ENCODE assay signal across 17 cellular contexts in genomic region chr18:47830772-47831171, GRCh38.
DNase-seq lines count a peak whose midpoint lies in the region; ATAC-seq and TF ChIP-seq lines count a peak whose summit lies in the region.
"Had no signal": no experiment of that assay in that cellular context is flagged by ENCODE, and none has a peak within 500 bp of the region (broad histone marks: within the 10 kb centered on the region; RNA-seq: fewer than 3 reads in every experiment).

No MANE protein-coding gene starts in this region.

- DNase-seq in activated naive CD8-positive, alpha-beta T cell treated with anti-CD3 and anti-CD28 coated beads for 36 hours, result no peak
- DNase-seq in chondrocyte (ENCODE audit: low spot score) (no peak), left lung (no peak), neural progenitor cell (ENCODE audit: low spot score) (no peak), head of caudate nucleus (no peak)
- no peak for DNase-seq in activated naive CD4-positive, alpha-beta T cell treated with anti-CD3 and anti-CD28 coated beads, Interleukin-2, amount 10 ng/mL, durations not matched to agents 7 days and 5 days
- DNase-seq: DMS53, Kasumi-1, NCI-H2029, NCI-H446, NCI-H524 treated with DMSO at 0.1 percent for 48 hours, NCI-H774, SK-N-SH had no signal

- intact Hi-C loops in left lung (cut with DNase I), result no loop called here
- intact Hi-C loops in head of caudate nucleus (cut with DNase I), result no loop called here

- H3K4me1 Mint-ChIP-seq in activated naive CD8-positive, alpha-beta T cell (ENCODE audit: low read depth), result peaks cover 3% of the 10 kb centered on the region
- H3K4me1 Mint-ChIP-seq in activated naive CD8-positive, alpha-beta T cell treated with anti-CD3 and anti-CD28 coated beads for 36 hours, result no peaks in the 10 kb centered on the region
- H3K4me1 Mint-ChIP-seq in chondrocyte (ENCODE audit: low read depth) (peaks cover 30% of the 10 kb centered on the region), neural progenitor cell (no peaks in the 10 kb centered on the region)
- peaks cover 2% of the 10 kb centered on the region for H3K4me1 Mint-ChIP-seq in activated naive CD4-positive, alpha-beta T cell treated with anti-CD3 and anti-CD28 coated beads, Interleukin-2, amount 10 ng/mL, durations not matched to agents 7 days and 5 days

- H4K20me1 ChIP-seq in neural progenitor cell (ENCODE audit: low read depth), result no peaks in the 10 kb centered on the region

- no peaks in the 10 kb centered on the region for H3K27me3 Mint-ChIP-seq in activated naive CD8-positive, alpha-beta T cell
- H3K27me3 Mint-ChIP-seq in activated naive CD8-positive, alpha-beta T cell treated with anti-CD3 and anti-CD28 coated beads for 36 hours, result no peaks in the 10 kb centered on the region
- H3K27me3 Mint-ChIP-seq in chondrocyte (ENCODE audit: low read depth) (no peaks in the 10 kb centered on the region), neural progenitor cell (ENCODE audit: insufficient read depth, low read depth) (peaks cover 3% of the 10 kb centered on the region)
- no peaks in the 10 kb centered on the region for H3K27me3 Mint-ChIP-seq in activated naive CD4-positive, alpha-beta T cell treated with anti-CD3 and anti-CD28 coated beads, Interleukin-2, amount 10 ng/mL, durations not matched to agents 7 days and 5 days

- TF ChIP-seq CTCF in chondrocyte (IDR thresholded peaks at IDR 0.05), result no peak
- no peak for TF ChIP-seq CTCF in left lung (IDR thresholded peaks at IDR 0.05)
- no peak for TF ChIP-seq CTCF in neural progenitor cell (IDR thresholded peaks at IDR 0.05)

- H3K4me1 ChIP-seq in left lung (no peaks in the 10 kb centered on the region), neural progenitor cell (no peaks in the 10 kb centered on the region)

- no peak overlapping the region for H3K4me3 Mint-ChIP-seq in activated naive CD8-positive, alpha-beta T cell
- H3K4me3 Mint-ChIP-seq in activated naive CD8-positive, alpha-beta T cell treated with anti-CD3 and anti-CD28 coated beads for 36 hours, result no peak overlapping the region
- H3K4me3 Mint-ChIP-seq in chondrocyte (ENCODE audit: unreplicated experiment) (no peak overlapping the region), neural progenitor cell (no peak overlapping the region)
- no peak overlapping the region for H3K4me3 Mint-ChIP-seq in activated naive CD4-positive, alpha-beta T cell treated with anti-CD3 and anti-CD28 coated beads, Interleukin-2, amount 10 ng/mL, durations not matched to agents 7 days and 5 days

- H3K36me3 ChIP-seq in left lung (peaks cover 0 to 4% of the 10 kb centered on the region in 2 donors), neural progenitor cell (peaks cover 46% of the 10 kb centered on the region)

- H3K9me3 ChIP-seq in left lung (no peaks in the 10 kb centered on the region), neural progenitor cell (ENCODE audit: low read depth) (no peaks in the 10 kb centered on the region)
- H3K9me3 ChIP-seq: SK-N-SH had no signal

- peak; percentile 5 for ATAC-seq in left lung
- no peak for ATAC-seq in GM19397 (IDR thresholded peaks at IDR 0.05; ENCODE audit: unreplicated experiment)
- ATAC-seq: HepG2, K562 had no signal

- H3K27me3 ChIP-seq in left lung (no peaks in the 10 kb centered on the region), neural progenitor cell (no peaks in the 10 kb centered on the region)

- H3K27ac ChIP-seq in left lung (no peak overlapping the region), neural progenitor cell (no peak overlapping the region)

- CTCF ChIA-PET in activated naive CD4-positive, alpha-beta T cell treated with anti-CD3 and anti-CD28 coated beads, Interleukin-2, amount 10 ng/mL, durations not matched to agents 7 days and 5 days (lab: Charles Lee), result no interaction called here

- H3K36me3 Mint-ChIP-seq in activated naive CD8-positive, alpha-beta T cell, result peaks cover 30% of the 10 kb centered on the region
- peaks cover 46% of the 10 kb centered on the region for H3K36me3 Mint-ChIP-seq in activated naive CD8-positive, alpha-beta T cell treated with anti-CD3 and anti-CD28 coated beads for 36 hours
- H3K36me3 Mint-ChIP-seq in chondrocyte (ENCODE audit: low read depth) (peaks cover 10% of the 10 kb centered on the region), neural progenitor cell (peaks cover 43% of the 10 kb centered on the region)
- peaks cover 46% of the 10 kb centered on the region for H3K36me3 Mint-ChIP-seq in activated naive CD4-positive, alpha-beta T cell treated with anti-CD3 and anti-CD28 coated beads, Interleukin-2, amount 10 ng/mL, durations not matched to agents 7 days and 5 days

- H3K4me2 ChIP-seq in neural progenitor cell, result no peak overlapping the region
- H3K4me2 ChIP-seq: SK-N-SH had no signal

- H3K27ac Mint-ChIP-seq in activated naive CD8-positive, alpha-beta T cell, result peak overlapping the region; percentile 7
- H3K27ac Mint-ChIP-seq in activated naive CD8-positive, alpha-beta T cell treated with anti-CD3 and anti-CD28 coated beads for 36 hours, result no peak overlapping the region
- H3K27ac Mint-ChIP-seq in chondrocyte (ENCODE audit: unreplicated experiment) (peak overlapping the region; percentile 5), neural progenitor cell (no peak overlapping the region)
- H3K27ac Mint-ChIP-seq in activated naive CD4-positive, alpha-beta T cell treated with anti-CD3 and anti-CD28 coated beads, Interleukin-2, amount 10 ng/mL, durations not matched to agents 7 days and 5 days, result no peak overlapping the region

- H3K4me3 ChIP-seq in left lung (no peak overlapping the region), neural progenitor cell (no peak overlapping the region)
- H3K4me3 ChIP-seq: K562 had no signal

- no peak overlapping the region for H3K9ac ChIP-seq in neural progenitor cell
- H3K9ac ChIP-seq: SK-N-SH had no signal

- H3F3A ChIP-seq in neural progenitor cell (ENCODE audit: low read depth), result peaks cover 14% of the 10 kb centered on the region

- H3K9me3 Mint-ChIP-seq in activated naive CD8-positive, alpha-beta T cell (ENCODE audit: low read depth), result no peaks in the 10 kb centered on the region
- H3K9me3 Mint-ChIP-seq in activated naive CD8-positive, alpha-beta T cell treated with anti-CD3 and anti-CD28 coated beads for 36 hours, result peaks cover 3% of the 10 kb centered on the region
- H3K9me3 Mint-ChIP-seq in chondrocyte (ENCODE audit: low read depth) (no peaks in the 10 kb centered on the region), neural progenitor cell (peaks cover 20% of the 10 kb centered on the region)
- H3K9me3 Mint-ChIP-seq in activated naive CD4-positive, alpha-beta T cell treated with anti-CD3 and anti-CD28 coated beads, Interleukin-2, amount 10 ng/mL, durations not matched to agents 7 days and 5 days, result peaks cover 2% of the 10 kb centered on the region

- H3K79me2 ChIP-seq in neural progenitor cell (ENCODE audit: low read depth), result peaks cover 3% of the 10 kb centered on the region

- no peak overlapping the region for H2AFZ ChIP-seq in neural progenitor cell (replicated peaks)

Comparison
In these comparisons a context has a peak if more than half of its experiments do, and no peak if none do; other contexts are left out.
1. H3K27ac Mint-ChIP-seq: peak in activated naive CD8-positive, alpha-beta T cell (single experiment) and chondrocyte (single experiment); none in activated naive CD8-positive, alpha-beta T cell treated with anti-CD3 and anti-CD28 coated beads for 36 hours (single experiment), activated naive CD4-positive, alpha-beta T cell treated with anti-CD3 and anti-CD28 coated beads, Interleukin-2, amount 10 ng/mL, durations not matched to agents 7 days and 5 days (single experiment) and neural progenitor cell (single experiment).